8 cellular contexts compared by ENCODE assay signal in the genomic region with DNA sequence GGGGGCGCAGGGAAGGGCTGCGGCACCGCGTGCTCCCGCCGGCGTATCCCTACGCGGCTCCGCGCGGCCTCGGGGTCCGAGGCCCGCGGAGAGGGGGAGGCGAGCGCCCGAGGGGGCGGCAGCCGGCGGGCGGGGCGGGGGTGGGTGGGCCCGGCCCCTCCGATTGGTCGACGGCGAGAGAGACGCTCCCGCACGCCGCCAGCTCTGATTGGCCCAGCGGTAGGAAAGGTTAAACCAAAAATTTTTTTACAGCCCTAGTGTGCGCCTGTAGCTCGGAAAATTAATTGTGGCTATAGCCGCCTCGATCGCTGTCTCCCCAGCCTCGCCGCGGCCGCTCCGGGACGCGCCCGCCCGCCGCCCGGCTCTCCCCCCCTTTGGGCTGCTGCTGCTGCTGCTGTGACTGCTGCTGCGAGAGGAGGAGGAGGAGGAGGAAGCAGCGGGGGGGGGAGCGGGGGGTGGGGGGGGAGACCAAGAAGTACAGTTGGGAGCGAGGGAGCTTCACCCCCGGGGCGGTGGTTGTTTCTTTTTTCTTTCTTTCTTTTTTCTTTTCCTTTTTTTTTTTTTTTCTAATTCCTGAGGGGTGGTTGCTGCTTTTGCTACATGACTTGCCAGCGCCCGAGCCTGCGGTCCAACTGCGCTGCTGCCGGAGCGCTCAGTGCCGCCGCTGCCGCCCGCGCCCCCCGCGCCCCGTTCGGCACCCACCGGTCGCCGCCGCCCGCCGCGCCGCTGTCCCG. TPM values are rescaled to one million over a fixed set of nuclear protein-coding genes. Genes with fewer than 3 reads are reported as not detected.
DNase-seq lines count a peak whose midpoint lies in the region; ATAC-seq and TF ChIP-seq lines count a peak whose summit lies in the region.

Gene FOXG1 (plus strand): TSS at position 283 of the 734 bp plus-strand sequence. CDS start 493 bp downstream, outside the sequence.

- H3K4me1 ChIP-seq in cardiac muscle cell (ENCODE audit: low read depth) (no peaks in the 10 kb centered on the region), neuronal stem cell (ENCODE audit: control insufficient read depth in 2 of 2, insufficient read depth in 1 of 2, low read depth in 1 of 2, low read length in 2 of 2) (peaks cover 0 to 7% of the 10 kb centered on the region in 2 donors)

- peak within 1 kb of the TSS; percentile 63 for H2AK5ac ChIP-seq in neuronal stem cell (ENCODE audit: low read depth, low read length)

- H2BK12ac ChIP-seq in neuronal stem cell (ENCODE audit: low read length): no peak within 1 kb of the TSS

- H3K79me1 ChIP-seq in neuronal stem cell (ENCODE audit: low read depth, low read length): peaks cover 7% of the 10 kb centered on the region

- TF ChIP-seq CTCF in cardiac muscle cell (IDR thresholded peaks at IDR 0.05; ENCODE audit: low read depth, low read length): no peak
- TF ChIP-seq CTCF in coronary artery (IDR thresholded peaks at IDR 0.05): no peak

- H3K4me2 ChIP-seq in neuronal stem cell (ENCODE audit: insufficient read depth, low read length, poor library complexity, severe bottlenecking): peak within 1 kb of the TSS; percentile 34

- no peak within 1 kb of the TSS for H2BK120ac ChIP-seq in neuronal stem cell (ENCODE audit: low read depth, low read length)

- H3K36me3 ChIP-seq in cardiac muscle cell (no peaks in the 10 kb centered on the region), neuronal stem cell (replicated peaks in 1 of 2; ENCODE audit: control insufficient read depth in 2 of 2, insufficient read depth in 2 of 2, low read length in 2 of 2) (peaks cover 0 to 11% of the 10 kb centered on the region in 2 donors)

- no peak within 1 kb of the TSS for H4K91ac ChIP-seq in neuronal stem cell (ENCODE audit: low read depth, low read length, poor library complexity)

- peak; percentile 34 to 56 for DNase-seq in cardiac muscle cell (ENCODE audit: low read depth in 1 of 2, low spot score in 1 of 2)
- DNase-seq in Right ventricle myocardium inferior (ENCODE audit: missing footprints): no peak
- peak; percentile 97 for DNase-seq in NCI-H345 (lab: John Stamatoyannopoulos, UW)
- DNase-seq in coronary artery (ENCODE audit: low spot score): no peak
- DNase-seq in neuronal stem cell (ENCODE audit: low spot score): peak; percentile 92
- DNase-seq in LoVo (ENCODE audit: low spot score): no peak
- no peak for DNase-seq in ureter (ENCODE audit: low spot score)
- DNase-seq in activated CD4-positive, alpha-beta T cell treated with anti-CD3 and anti-CD28 coated beads, Interleukin-2, amount 50 U/mL, for 4 hours: no peak

- peak within 1 kb of the TSS; percentile 99 for H3K14ac ChIP-seq in neuronal stem cell (ENCODE audit: low read length)

- no peak within 1 kb of the TSS for H3K23ac ChIP-seq in neuronal stem cell (ENCODE audit: low read depth, low read length, poor library complexity)

- no peak within 1 kb of the TSS for H3K27ac ChIP-seq in cardiac muscle cell
- H3K27ac ChIP-seq in coronary artery: peak within 1 kb of the TSS in 1 of 2 donors; percentile 19
- peak within 1 kb of the TSS; percentile 99 for H3K27ac ChIP-seq in neuronal stem cell (replicated peaks; ENCODE audit: low read length)

- WGBS in neuronal stem cell (ENCODE audit: extremely low coverage in 2 of 2, insufficient read length in 2 of 2, insufficient replicate concordance in 1 of 2), 2 donors: no CpG with 5 or more reads among the region's 80 CpGs

- peaks cover 100% of the 10 kb centered on the region for H3K27me3 ChIP-seq in cardiac muscle cell
- peaks cover 0 to 84% (median 10%) of the 10 kb centered on the region in 3 experiments for H3K27me3 ChIP-seq in neuronal stem cell (ENCODE audit: control insufficient read depth in 3 of 3, insufficient read depth in 3 of 3, low read depth in 1 of 3, low read length in 3 of 3)

- peak within 1 kb of the TSS; percentile 80 for H2AFZ ChIP-seq in neuronal stem cell (ENCODE audit: low read length)

- H3K4ac ChIP-seq in neuronal stem cell (ENCODE audit: low read length): no peak within 1 kb of the TSS

- H3K4me3 ChIP-seq in cardiac muscle cell (peak within 1 kb of the TSS; percentile 28), coronary artery (peak within 1 kb of the TSS; percentile 54), neuronal stem cell (ENCODE audit: low read length in 2 of 2) (peak within 1 kb of the TSS; percentile 33 to 99)

- intact Hi-C loops in Right ventricle myocardium inferior (cut with DNase I): no loop called here

- H3K9me3 ChIP-seq in cardiac muscle cell (ENCODE audit: low read depth): no peaks in the 10 kb centered on the region
- peaks cover 0 to 6% of the 10 kb centered on the region in 2 donors for H3K9me3 ChIP-seq in neuronal stem cell (replicated peaks in 1 of 2; ENCODE audit: control insufficient read depth in 2 of 2, insufficient read depth in 1 of 2, low read depth in 1 of 2, low read length in 2 of 2)

- H3K18ac ChIP-seq in neuronal stem cell (ENCODE audit: low read length): peak within 1 kb of the TSS; percentile 99

- peak within 1 kb of the TSS; percentile 100 for H3K9ac ChIP-seq in neuronal stem cell (ENCODE audit: low read depth, low read length, poor library complexity)

- peak within 1 kb of the TSS; percentile 65 for H4K8ac ChIP-seq in neuronal stem cell (ENCODE audit: low read depth, low read length)

- H2BK15ac ChIP-seq in neuronal stem cell (ENCODE audit: low read length): no peak within 1 kb of the TSS

- ATAC-seq in Right ventricle myocardium inferior: no peak

- peak within 1 kb of the TSS; percentile 98 for H2BK5ac ChIP-seq in neuronal stem cell (ENCODE audit: low read length)

RNA-seq across cellular contexts. Expression of gene FOXG1, which starts in this region (rescaled TPM):
- total RNA-seq in cardiac muscle cell (0.11 TPM in 1 of 2 replicates, not detected in the other), Right ventricle myocardium inferior (not detected), ureter (not detected)
- 0.15 TPM in 1 of 2 replicates, not detected in the other for polyA plus RNA-seq in cardiac muscle cell
- polyA plus RNA-seq in neuronal stem cell (2013, experiment 1 of 2): 189 TPM
- 187 TPM for polyA plus RNA-seq in neuronal stem cell (2013, experiment 2 of 2)

Comparison
In these comparisons a context has a peak if more than half of its experiments do, and no peak if none do; other contexts are left out.
1. Peak in DNase-seq and H3K4me3 ChIP-seq in cardiac muscle cell; RNA of the gene not detected or under 1 TPM.
2. DNase-seq: peak in NCI-H345 (single experiment) and neuronal stem cell (single experiment); none in Right ventricle myocardium inferior (single experiment), coronary artery (single experiment), LoVo (single experiment), ureter (single experiment) and activated CD4-positive, alpha-beta T cell treated with anti-CD3 and anti-CD28 coated beads, Interleukin-2, amount 50 U/mL, for 4 hours (0 of 2).
3. Peak in every context shown above with its lines, with median percentiles within 50 percentile points of each other: H3K4me3 ChIP-seq.